Comparison of ENCODE assay signal across 18 cellular contexts in genomic region chr12:40647651-40648050, GRCh38. TPM values are rescaled to one million over a fixed set of nuclear protein-coding genes. Genes with fewer than 3 reads are reported as not detected.
"Had no signal": no experiment of that assay in that cellular context is flagged by ENCODE, and none has a peak within 500 bp of the region (broad histone marks: within the 10 kb centered on the region; RNA-seq: fewer than 3 reads in every experiment).

No MANE protein-coding gene starts in this region.

- H3K4me3 ChIP-seq: lower lobe of right lung, testis, upper lobe of left lung had no signal

- H3K27ac ChIP-seq: lower lobe of right lung, testis, upper lobe of left lung had no signal

- DNase-seq: activated CD4-positive, alpha-beta T cell treated with anti-CD3 and anti-CD28 coated beads, Interleukin-2, amount 50 U/mL, for 48 hours; activated CD4-positive, CD25-positive, alpha-beta regulatory T cell treated with anti-CD3 and anti-CD28 coated beads, Interleukin-2, amount 50 U/mL, for 72 hours; activated naive CD4-positive, alpha-beta T cell treated with Interleukin-2 at 50 U/mL for 16 hours; anterior cingulate cortex; dermis blood vessel endothelial cell; effector memory CD8-positive, alpha-beta T cell; erythroblast; left cardiac atrium; lower lobe of right lung; naive B cell; stimulated activated CD4-positive, alpha-beta T cell treated with anti-CD3 and anti-CD28 coated beads, Interleukin-1b, Interleukin-23, amount 100 ng/mL, for 48 hours; stimulated activated naive CD8-positive, alpha-beta T cell treated with anti-CD3 and anti-CD28 coated beads, Interleukin-15, amount 100 ng/mL, for 72 hours; T-helper 1 cell; T1000; testis; upper lobe of left lung had no signal

- H3K27me3 ChIP-seq: testis, upper lobe of left lung had no signal

- H3K36me3 ChIP-seq: lower lobe of right lung, upper lobe of left lung had no signal

- H3K4me1 ChIP-seq: lower lobe of right lung, testis, upper lobe of left lung had no signal

- ATAC-seq: activated T-helper 17 cell treated with anti-CD3 and anti-CD28 coated beads, Interleukin-2, amount 50 U/mL, for 72 hours; effector memory CD8-positive, alpha-beta T cell; left cardiac atrium; lower lobe of right lung; stimulated activated naive CD8-positive, alpha-beta T cell treated with anti-CD3 and anti-CD28 coated beads, Interleukin-15, amount 100 ng/mL, for 72 hours had no signal

- H3K9me3 ChIP-seq: lower lobe of right lung, testis had no signal

RNA-seq across cellular contexts. Expression of gene CNTN1, which starts 44.6 kb away (rescaled TPM):
- total RNA-seq: activated T-helper 17 cell treated with anti-CD3 and anti-CD28 coated beads, Interleukin-2, amount 50 U/mL, for 72 hours; mononuclear cell had no signal
